Comparison of ENCODE assay signal across 24 cellular contexts in genomic region chr7:21099432-21099831, GRCh38.
DNase-seq lines count a peak whose midpoint lies in the region; ATAC-seq and TF ChIP-seq lines count a peak whose summit lies in the region.
"Had no signal": no experiment of that assay in that cellular context is flagged by ENCODE, and none has a peak within 500 bp of the region (broad histone marks: within the 10 kb centered on the region; RNA-seq: fewer than 3 reads in every experiment).

No MANE protein-coding gene starts in this region.

- H3K36me3 ChIP-seq in MM.1S (replicated peaks; ENCODE audit: insufficient read depth, low read length): no peaks in the 10 kb centered on the region
- no peaks in the 10 kb centered on the region for H3K36me3 ChIP-seq in transverse colon
- H3K36me3 ChIP-seq: cardiac muscle cell, upper lobe of left lung had no signal

- 67 to 79% methylated on average over 1 of the region's 1 CpG for WGBS in transverse colon (ENCODE audit: low coverage in 1 of 2), 2 donors

- ATAC-seq in GM18907 (IDR thresholded peaks at IDR 0.05; ENCODE audit: unreplicated experiment): peak; percentile 90
- peak; percentile 83 for ATAC-seq in HG02759 (IDR thresholded peaks at IDR 0.05; ENCODE audit: unreplicated experiment)
- ATAC-seq: left lobe of liver, Right ventricle myocardium inferior had no signal

- TF ChIP-seq EP300 in transverse colon (IDR thresholded peaks at IDR 0.05; ENCODE audit: low read depth): no peak

- DNase-seq in MM.1S (peak; percentile 11), kidney tubule cell (ENCODE audit: low spot score) (peak; percentile 54), NCI-H526 treated with DMSO at 0.1 percent for 48 hours (lab: John Stamatoyannopoulos, UW) (no peak), AG08396 (ENCODE audit: low spot score) (no peak), cardiac septum (ENCODE audit: low spot score) (no peak), transverse colon (no peak)
- DNase-seq: activated CD4-positive, alpha-beta T cell treated with anti-CD3 and anti-CD28 coated beads for 4 hours; activated effector memory CD4-positive, alpha-beta T cell treated with Interleukin-2 at 50 U/mL for 16 hours; AML-193; glutamatergic neuron; KG1; midbrain; NCI-H1048; NCI-H2029; nephron progenitor cell; stimulated activated CD4-positive, alpha-beta T cell treated with anti-CD3 and anti-CD28 coated beads, Interleukin-4, amount 100 ng/mL, for 1 hour; SW 1271; upper lobe of left lung had no signal

- no peak overlapping the region for H3K9ac ChIP-seq in MM.1S (ENCODE audit: low read length)

- H3K4me1 ChIP-seq in MM.1S (ENCODE audit: low read length) (no peaks in the 10 kb centered on the region; the same call in 1 of the 2 replicates), transverse colon (peaks cover 0 to 31% (median 13%) of the 10 kb centered on the region in 4 donors)
- H3K4me1 ChIP-seq: upper lobe of left lung had no signal

- TF ChIP-seq POLR2A in transverse colon (IDR thresholded peaks at IDR 0.05): no peak

- H3F3A ChIP-seq in MM.1S (ENCODE audit: insufficient read depth, low read length): no peaks in the 10 kb centered on the region

- H3K9me2 ChIP-seq in MM.1S (replicated peaks; ENCODE audit: insufficient read depth, low read length): no peaks in the 10 kb centered on the region

- TF ChIP-seq CTCF in MM.1S (IDR thresholded peaks at IDR 0.05; ENCODE audit: low read length) (no peak), transverse colon (IDR thresholded peaks at IDR 0.05) (no peak)

- in situ Hi-C loops in transverse colon (cut with MboI; ENCODE audit: low pct_ligation_motif_present in 1 of 4, low pct_unique_long_range_greater_than_20kb in 1 of 4, low sequenced_read_pairs in 3 of 4): no loop called here

- H3K9me3 ChIP-seq in MM.1S (replicated peaks; ENCODE audit: insufficient read depth, low read length) (no peaks in the 10 kb centered on the region), transverse colon (no peaks in the 10 kb centered on the region)
- H3K9me3 ChIP-seq: upper lobe of left lung had no signal

- no peak overlapping the region for H3K4me3 ChIP-seq in MM.1S (ENCODE audit: low read length)
- H3K4me3 ChIP-seq in transverse colon: no peak overlapping the region
- H3K4me3 ChIP-seq: cardiac muscle cell, smooth muscle cell, upper lobe of left lung had no signal

- H2AFZ ChIP-seq in MM.1S (ENCODE audit: low read length): no peak overlapping the region

- H4K20me1 ChIP-seq in MM.1S (ENCODE audit: insufficient read depth, low read length): no peaks in the 10 kb centered on the region

- H3K27me3 ChIP-seq in MM.1S (replicated peaks; ENCODE audit: insufficient read depth, low read length) (no peaks in the 10 kb centered on the region), transverse colon (no peaks in the 10 kb centered on the region)
- H3K27me3 ChIP-seq: cardiac muscle cell, upper lobe of left lung had no signal

- H3K4me2 ChIP-seq in MM.1S (ENCODE audit: low read depth, low read length): no peak overlapping the region
- H3K4me2 ChIP-seq: smooth muscle cell had no signal

- no peaks in the 10 kb centered on the region for H3K79me2 ChIP-seq in MM.1S (ENCODE audit: low read length)

- intact Hi-C loops in cardiac septum (cut with DNase I): no loop called here
- intact Hi-C loops in transverse colon (cut with DNase I; ENCODE audit: low total_unique reads): no loop called here

- H3K27ac ChIP-seq in MM.1S (ENCODE audit: low read length): no peak overlapping the region
- no peak overlapping the region for H3K27ac ChIP-seq in transverse colon
- H3K27ac ChIP-seq: cardiac muscle cell, upper lobe of left lung had no signal

Comparison
In these comparisons a context has a peak if more than half of its experiments do, and no peak if none do; other contexts are left out.
1. DNase-seq: peak in MM.1S (single experiment) and kidney tubule cell (single experiment); none in NCI-H526 treated with DMSO at 0.1 percent for 48 hours (single experiment), AG08396 (single experiment), cardiac septum (single experiment) and transverse colon (single experiment).